10 cellular contexts compared by ENCODE assay signal in the genomic region with DNA sequence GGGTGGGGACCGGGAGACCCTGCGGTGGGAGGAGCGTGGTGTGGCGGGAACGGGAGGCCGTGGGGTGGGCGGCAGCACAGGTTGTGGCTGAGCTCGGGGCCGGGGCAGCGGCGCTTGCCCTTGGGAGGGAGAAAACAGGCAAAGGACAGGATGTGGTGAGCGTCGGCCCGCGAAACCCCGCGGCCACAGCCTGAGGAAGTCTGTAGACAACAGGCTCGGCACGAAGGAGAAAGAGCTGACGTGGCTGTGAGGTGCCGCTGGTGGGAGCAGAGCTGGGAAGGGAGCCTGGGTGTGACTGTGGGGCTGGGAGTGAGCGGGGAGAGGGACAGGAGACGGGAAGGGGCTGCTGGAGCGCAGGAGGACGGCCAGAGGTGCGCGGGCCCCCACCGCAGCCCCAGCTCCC.
DNase-seq lines count a peak whose midpoint lies in the region; ATAC-seq and TF ChIP-seq lines count a peak whose summit lies in the region.
"Had no signal": no experiment of that assay in that cellular context is flagged by ENCODE, and none has a peak within 500 bp of the region (broad histone marks: within the 10 kb centered on the region; RNA-seq: fewer than 3 reads in every experiment).

No MANE protein-coding gene starts in this region.

- CTCF ChIA-PET in activated CD4-positive, alpha-beta T cell treated with anti-CD3 and anti-CD28 coated beads for 36 hours (lab: Charles Lee): interaction anchor here (0.9 kb wide), 1 partner anchor 256 kb away, joined by 3 read pairs; no protein-coding TSS in a partner anchor

- peaks cover 0 to 2% (median 0%) of the 10 kb centered on the region in 9 donors for H3K27me3 ChIP-seq in heart left ventricle
- H3K27me3 ChIP-seq in esophagus muscularis mucosa: no peaks in the 10 kb centered on the region

- peak overlapping the region; percentile 70 for H3K4me3 Mint-ChIP-seq in activated CD4-positive, alpha-beta T cell treated with anti-CD3 and anti-CD28 coated beads for 36 hours

- H3K36me3 Mint-ChIP-seq in activated CD4-positive, alpha-beta T cell treated with anti-CD3 and anti-CD28 coated beads for 36 hours (ENCODE audit: low read depth): no peaks in the 10 kb centered on the region

- peak overlapping the region; percentile 88 for H3K27ac Mint-ChIP-seq in activated CD4-positive, alpha-beta T cell treated with anti-CD3 and anti-CD28 coated beads for 36 hours

- WGBS in heart left ventricle, 4 donors: 79 to 94% (median 83%) methylated on average over 25 to 28 of the region's 28 CpGs
- 80% methylated on average over 24 of the region's 28 CpGs for WGBS in esophagus muscularis mucosa

- H3K9me3 ChIP-seq in heart left ventricle (no peaks in the 10 kb centered on the region), esophagus muscularis mucosa (no peaks in the 10 kb centered on the region)

- intact Hi-C loops in activated CD4-positive, alpha-beta T cell treated with anti-CD3 and anti-CD28 coated beads for 36 hours (cut with DNase I, micrococcal nuclease): loop anchor here in 1 of 2 experiments (5.0 kb wide), 1 partner anchor 204 kb away; a partner anchor contains a TSS
- intact Hi-C loops in heart left ventricle (cut with DNase I) (no loop called here), esophagus muscularis mucosa (cut with DNase I) (loop anchor here (10.0 kb wide), 1 partner anchor 123 kb away; no protein-coding TSS in a partner anchor)

- TF ChIP-seq POLR2A in heart left ventricle (IDR thresholded peaks at IDR 0.05) (no peak), esophagus muscularis mucosa (IDR thresholded peaks at IDR 0.05; ENCODE audit: low read depth) (no peak)

- no peaks in the 10 kb centered on the region for H3K27me3 Mint-ChIP-seq in activated CD4-positive, alpha-beta T cell treated with anti-CD3 and anti-CD28 coated beads for 36 hours

- H3K4me1 Mint-ChIP-seq in activated CD4-positive, alpha-beta T cell treated with anti-CD3 and anti-CD28 coated beads for 36 hours: peaks cover 28% of the 10 kb centered on the region

- DNase-seq in activated CD4-positive, alpha-beta T cell treated with anti-CD3 and anti-CD28 coated beads for 36 hours: peak; percentile 71
- peak in 3 of 5 donors; percentile 19 to 70 (median 20) for DNase-seq in heart left ventricle
- peak; percentile 55 to 59 for DNase-seq in stimulated activated CD8-positive, alpha-beta memory T cell treated with anti-CD3 and anti-CD28 coated beads, Interleukin-15, amount 100 ng/mL, for 48 hours (ENCODE audit: low read depth in 2 of 2)
- no peak for DNase-seq in esophagus muscularis mucosa (ENCODE audit: extremely low spot score)
- DNase-seq in COR-L47 (lab: John Stamatoyannopoulos, UW): no peak
- DNase-seq in kidney tubule cell (ENCODE audit: low spot score): no peak

- H3K4me3 ChIP-seq in heart left ventricle (peak overlapping the region in 1 of 12 donors; percentile 15), esophagus muscularis mucosa (peak overlapping the region in 1 of 4 donors; percentile 39)

- no peaks in the 10 kb centered on the region for H3K9me3 Mint-ChIP-seq in activated CD4-positive, alpha-beta T cell treated with anti-CD3 and anti-CD28 coated beads for 36 hours (ENCODE audit: low read depth)

- ATAC-seq in GM19023 (IDR thresholded peaks at IDR 0.05; ENCODE audit: unreplicated experiment): peak; percentile 49
- ATAC-seq in HG03139 (IDR thresholded peaks at IDR 0.05; ENCODE audit: unreplicated experiment): peak; percentile 65
- peak; percentile 67 for ATAC-seq in activated CD4-positive, alpha-beta T cell treated with anti-CD3 and anti-CD28 coated beads for 36 hours
- peak in 2 of 4 donors; percentile 18 to 50 for ATAC-seq in heart left ventricle

- H3K4me1 ChIP-seq in heart left ventricle (peaks cover 0 to 22% (median 9%) of the 10 kb centered on the region in 12 donors), esophagus muscularis mucosa (peaks cover 0 to 33% (median 12%) of the 10 kb centered on the region in 4 donors)

- no peak for TF ChIP-seq CTCF in heart left ventricle (IDR thresholded peaks at IDR 0.05)
- no peak for TF ChIP-seq CTCF in esophagus muscularis mucosa (IDR thresholded peaks at IDR 0.05)

- POLR2A ChIA-PET in activated CD4-positive, alpha-beta T cell treated with anti-CD3 and anti-CD28 coated beads for 36 hours (lab: Charles Lee): no interaction called here

- H3K36me3 ChIP-seq in heart left ventricle (no peaks in the 10 kb centered on the region), esophagus muscularis mucosa (no peaks in the 10 kb centered on the region)

- no peak for TF ChIP-seq EP300 in esophagus muscularis mucosa (IDR thresholded peaks at IDR 0.05)

- no peak overlapping the region for H3K27ac ChIP-seq in heart left ventricle
- H3K27ac ChIP-seq in esophagus muscularis mucosa (replicated peaks in 1 of 4): no peak overlapping the region
- H3K27ac ChIP-seq: epithelial cell of prostate, KMS-11 had no signal

Comparison
In these comparisons a context has a peak if more than half of its experiments do, and no peak if none do; other contexts are left out.
1. DNase-seq: peak in activated CD4-positive, alpha-beta T cell treated with anti-CD3 and anti-CD28 coated beads for 36 hours (single experiment), heart left ventricle (3 of 5) and stimulated activated CD8-positive, alpha-beta memory T cell treated with anti-CD3 and anti-CD28 coated beads, Interleukin-15, amount 100 ng/mL, for 48 hours (2 of 2); none in esophagus muscularis mucosa (single experiment), COR-L47 (single experiment) and kidney tubule cell (single experiment).